Comparison of ENCODE assay signal across 19 cellular contexts in the genomic region with DNA sequence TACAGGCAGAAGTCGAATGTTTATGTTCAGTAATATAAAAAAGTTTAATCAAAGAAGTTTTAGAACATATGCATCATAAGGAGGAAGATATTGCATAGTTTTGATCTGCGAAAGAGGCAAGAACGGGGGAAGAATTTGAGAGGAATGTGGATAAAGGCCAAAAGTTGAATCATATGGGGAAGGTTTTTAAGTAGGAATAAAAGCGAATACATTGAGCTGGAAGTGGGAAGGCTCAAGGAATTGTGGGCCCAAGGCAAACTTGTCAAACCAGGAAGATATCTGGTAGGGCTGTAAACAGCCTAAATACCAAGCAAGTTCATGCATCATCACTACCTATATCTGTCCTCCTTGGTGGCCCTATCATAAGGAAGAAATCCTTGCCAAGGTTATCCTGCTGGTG.
DNase-seq lines count a peak whose midpoint lies in the region; TF ChIP-seq lines count a peak whose summit lies in the region.
"Had no signal": no experiment of that assay in that cellular context is flagged by ENCODE, and none has a peak within 500 bp of the region (broad histone marks: within the 10 kb centered on the region; RNA-seq: fewer than 3 reads in every experiment).

No MANE protein-coding gene starts in this region.

- TF ChIP-seq CTCF in chondrocyte (IDR thresholded peaks at IDR 0.05) (no peak), sigmoid colon (IDR thresholded peaks at IDR 0.05) (no peak), WERI-Rb-1 (IDR thresholded peaks at IDR 0.05; ENCODE audit: low read depth, low read length) (no peak)

- no peaks in the 10 kb centered on the region for H3K4me1 ChIP-seq in sigmoid colon
- H3K4me1 ChIP-seq: ascending aorta had no signal

- no peaks in the 10 kb centered on the region for H3K9me3 ChIP-seq in sigmoid colon
- no peaks in the 10 kb centered on the region for H3K9me3 ChIP-seq in WERI-Rb-1 (ENCODE audit: severe bottlenecking)
- H3K9me3 ChIP-seq: ascending aorta, right atrium auricular region, tibial nerve had no signal

- H3K27me3 ChIP-seq in sigmoid colon, result no peaks in the 10 kb centered on the region
- H3K27me3 ChIP-seq in WERI-Rb-1 (ENCODE audit: insufficient read depth, low read depth, severe bottlenecking), result no peaks in the 10 kb centered on the region
- H3K27me3 ChIP-seq: ascending aorta, right atrium auricular region, tibial nerve had no signal

- H3K4me1 Mint-ChIP-seq in chondrocyte (ENCODE audit: low read depth), result peaks cover 32% of the 10 kb centered on the region
- H3K4me1 Mint-ChIP-seq: activated CD4-positive, alpha-beta T cell treated with anti-CD3 and anti-CD28 coated beads, Interleukin-2, amount 10 ng/mL, durations not matched to agents 7 days and 5 days had no signal

- 78 to 86% methylated on average over 4 of the region's 4 CpGs for WGBS in sigmoid colon, 2 donors

- no peaks in the 10 kb centered on the region for H3K36me3 Mint-ChIP-seq in chondrocyte (ENCODE audit: low read depth)

- H3K4me3 Mint-ChIP-seq in chondrocyte (ENCODE audit: unreplicated experiment), result no peak overlapping the region
- H3K4me3 Mint-ChIP-seq: activated CD4-positive, alpha-beta T cell treated with anti-CD3 and anti-CD28 coated beads, Interleukin-2, amount 10 ng/mL, durations not matched to agents 7 days and 5 days had no signal

- no peaks in the 10 kb centered on the region for H3K27me3 Mint-ChIP-seq in chondrocyte (ENCODE audit: low read depth)
- H3K27me3 Mint-ChIP-seq: activated CD4-positive, alpha-beta T cell treated with anti-CD3 and anti-CD28 coated beads, Interleukin-2, amount 10 ng/mL, durations not matched to agents 7 days and 5 days had no signal

- H3K36me3 ChIP-seq in sigmoid colon (no peaks in the 10 kb centered on the region), WERI-Rb-1 (no peaks in the 10 kb centered on the region)
- H3K36me3 ChIP-seq: ascending aorta, right atrium auricular region, tibial nerve had no signal

- H3K9me3 Mint-ChIP-seq in chondrocyte (ENCODE audit: low read depth), result no peaks in the 10 kb centered on the region
- H3K9me3 Mint-ChIP-seq: activated CD4-positive, alpha-beta T cell treated with anti-CD3 and anti-CD28 coated beads, Interleukin-2, amount 10 ng/mL, durations not matched to agents 7 days and 5 days had no signal

- no peak for TF ChIP-seq POLR2A in sigmoid colon (IDR thresholded peaks at IDR 0.05)

- no peak overlapping the region for H3K4me3 ChIP-seq in sigmoid colon
- no peak overlapping the region for H3K4me3 ChIP-seq in WERI-Rb-1 (ENCODE audit: low read depth, low read length)
- H3K4me3 ChIP-seq: ascending aorta, right atrium auricular region, tibial nerve had no signal

- peak overlapping the region; percentile 43 for H3K27ac Mint-ChIP-seq in chondrocyte (ENCODE audit: unreplicated experiment)
- H3K27ac Mint-ChIP-seq: activated CD4-positive, alpha-beta T cell treated with anti-CD3 and anti-CD28 coated beads, Interleukin-2, amount 10 ng/mL, durations not matched to agents 7 days and 5 days had no signal

- TF ChIP-seq EP300 in sigmoid colon (IDR thresholded peaks at IDR 0.05), result no peak

- DNase-seq in AG08396 (ENCODE audit: low spot score), result peak; percentile 23
- DNase-seq in RPMI7951 (ENCODE audit: low read depth), result peak; percentile 29
- no peak for DNase-seq in chondrocyte (ENCODE audit: low spot score)
- DNase-seq in iris pigment epithelial cell (ENCODE audit: low read depth), result peak; percentile 88
- no peak for DNase-seq in activated CD8-positive, alpha-beta memory T cell treated with anti-CD3 and anti-CD28 coated beads for 24 hours
- DNase-seq in sigmoid colon, result no peak
- DNase-seq in WERI-Rb-1, result no peak
- DNase-seq in effector CD8-positive, alpha-beta T cell (lab: John Stamatoyannopoulos, UW), result no peak
- DNase-seq: activated CD4-positive, alpha-beta T cell treated with anti-CD3 and anti-CD28 coated beads, Interleukin-2, amount 10 ng/mL, durations not matched to agents 7 days and 5 days; activated T-cell treated with anti-CD3 and anti-CD28 coated beads for 4 hours; DMS 273 treated with DMSO at 0.1 percent for 48 hours; NCI-H1436; NCI-H2171 treated with DMSO at 0.1 percent for 48 hours; nucleus accumbens; stimulated activated naive CD4-positive, alpha-beta T cell treated with Interleukin-2 at 50 U/mL for 16 hours; SW 1271 had no signal

- intact Hi-C loops in sigmoid colon (cut with DNase I), result no loop called here

- no peak overlapping the region for H3K27ac ChIP-seq in sigmoid colon
- no peak overlapping the region for H3K27ac ChIP-seq in WERI-Rb-1
- H3K27ac ChIP-seq: ascending aorta, right atrium auricular region, tibial nerve had no signal

Comparison
In these comparisons a context has a peak if more than half of its experiments do, and no peak if none do; other contexts are left out.
1. DNase-seq: peak in AG08396 (single experiment), RPMI7951 (single experiment) and iris pigment epithelial cell (single experiment); none in chondrocyte (single experiment), activated CD8-positive, alpha-beta memory T cell treated with anti-CD3 and anti-CD28 coated beads for 24 hours (single experiment), sigmoid colon (single experiment), WERI-Rb-1 (single experiment) and effector CD8-positive, alpha-beta T cell (single experiment).